ENCODE assay signal across 12 cellular contexts in the genomic region with DNA sequence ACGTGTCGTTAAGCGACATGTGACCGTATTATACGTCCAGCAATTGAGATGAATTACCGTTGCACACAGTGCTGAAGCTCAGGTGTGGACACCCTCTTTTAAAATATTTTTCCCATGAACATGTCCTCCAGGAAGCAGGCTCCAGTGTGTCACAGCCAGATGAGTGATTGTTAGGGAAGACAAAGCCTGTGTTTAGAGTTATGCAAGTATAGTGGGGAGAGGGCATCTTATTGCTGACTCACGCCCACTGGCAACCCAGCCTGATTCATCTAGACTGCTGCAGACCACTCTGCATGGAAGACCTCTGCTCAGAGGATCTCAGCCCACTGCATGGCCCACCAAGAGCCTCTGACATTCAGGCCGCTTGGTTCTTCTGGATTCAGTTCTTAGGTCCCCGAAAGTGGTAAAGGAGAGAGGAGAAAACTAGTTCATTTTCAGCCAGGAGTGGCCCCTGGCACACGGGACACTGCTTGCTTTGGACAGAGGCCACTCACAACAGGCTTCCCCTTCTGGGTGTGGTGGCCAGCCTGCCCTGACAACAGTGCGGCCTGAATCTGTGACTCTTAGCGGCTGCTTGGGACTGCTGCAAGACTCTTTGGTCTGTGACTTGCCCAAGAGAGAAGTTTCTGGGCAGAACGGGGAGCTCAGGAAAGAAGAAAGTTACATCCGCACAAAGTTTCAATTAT.
DNase-seq lines count a peak whose midpoint lies in the region; ATAC-seq and TF ChIP-seq lines count a peak whose summit lies in the region.
"Had no signal": no experiment of that assay in that cellular context is flagged by ENCODE, and none has a peak within 500 bp of the region (broad histone marks: within the 10 kb centered on the region; RNA-seq: fewer than 3 reads in every experiment).

No MANE protein-coding gene starts in this region.

- H3K27me3 Mint-ChIP-seq in GM23338 (ENCODE audit: insufficient read depth, low read depth, poor library complexity), result peaks cover 9% of the 10 kb centered on the region
- H3K27me3 Mint-ChIP-seq: activated naive CD8-positive, alpha-beta T cell treated with anti-CD3 and anti-CD28 coated beads, Interleukin-2, amount 10 ng/mL, durations not matched to agents 7 days and 5 days had no signal

- H3K27ac ChIP-seq in GM23338 (ENCODE audit: low read depth), result no peak overlapping the region; the same call in 1 of the 2 replicates
- H3K27ac ChIP-seq in lower lobe of right lung, result peak overlapping the region; percentile 80
- H3K27ac ChIP-seq in skeletal muscle tissue (ENCODE audit: low read depth, low read length), result peak overlapping the region; percentile 26

- no peak overlapping the region for H3K4me3 ChIP-seq in GM23338
- H3K4me3 ChIP-seq in lower lobe of right lung, result no peak overlapping the region
- no peak overlapping the region for H3K4me3 ChIP-seq in skeletal muscle tissue (ENCODE audit: low read length in 3 of 3)
- H3K4me3 ChIP-seq: BLaER1 treated with 17β-estradiol and CSF1 and Interleukin-3, amounts not matched to agents 10 nM and 100 nM had no signal

- H3K9me3 ChIP-seq in lower lobe of right lung (peaks cover 16% of the 10 kb centered on the region), skeletal muscle tissue (ENCODE audit: control insufficient read depth in 3 of 3, low read length in 3 of 3) (no peaks in the 10 kb centered on the region)

- TF ChIP-seq CTCF in GM23338 (conservative IDR thresholded peaks at IDR 0.05; ENCODE audit: low read depth in 2 of 2), result no peak
- TF ChIP-seq CTCF in lower lobe of right lung (IDR thresholded peaks at IDR 0.05), result no peak

- H3K4me1 ChIP-seq in GM23338 (ENCODE audit: insufficient read depth) (no peaks in the 10 kb centered on the region; the same call in 1 of the 2 replicates), lower lobe of right lung (peaks cover 43% of the 10 kb centered on the region), skeletal muscle tissue (ENCODE audit: control insufficient read depth in 3 of 3, insufficient read depth in 3 of 3, low read length in 3 of 3) (peaks cover 24 to 35% (median 29%) of the 10 kb centered on the region in 3 donors)

- H3K4me2 ChIP-seq in GM23338, result no peak overlapping the region

- peak overlapping the region; percentile 24; the same call in 1 of the 2 replicates for H3K27ac Mint-ChIP-seq in GM23338
- H3K27ac Mint-ChIP-seq: activated naive CD8-positive, alpha-beta T cell treated with anti-CD3 and anti-CD28 coated beads, Interleukin-2, amount 10 ng/mL, durations not matched to agents 7 days and 5 days had no signal

- ATAC-seq in GM23338, result no peak; the same call in 2 of the 3 replicates
- ATAC-seq in lower lobe of right lung, result peak; percentile 90 to 94
- no peak for ATAC-seq in GM18907 (IDR thresholded peaks at IDR 0.05; ENCODE audit: unreplicated experiment)
- no peak for ATAC-seq in GM21526 (IDR thresholded peaks at IDR 0.05; ENCODE audit: low FRiP score, unreplicated experiment)

- H3K9me3 Mint-ChIP-seq in GM23338, result peaks cover 23% of the 10 kb centered on the region

- H2AFZ ChIP-seq in GM23338, result no peak overlapping the region

- no peaks in the 10 kb centered on the region for H3K79me2 ChIP-seq in GM23338 (replicated peaks; ENCODE audit: insufficient read depth)

- H3K36me3 Mint-ChIP-seq in GM23338 (ENCODE audit: low read depth), result peaks cover 23% of the 10 kb centered on the region

- peaks cover 12% of the 10 kb centered on the region for H3K36me3 ChIP-seq in GM23338 (ENCODE audit: insufficient read depth)
- H3K36me3 ChIP-seq in lower lobe of right lung, result no peaks in the 10 kb centered on the region
- no peaks in the 10 kb centered on the region for H3K36me3 ChIP-seq in skeletal muscle tissue (ENCODE audit: control insufficient read depth in 3 of 3, insufficient read depth in 3 of 3, low read length in 3 of 3)

- DNase-seq in GM23338 (ENCODE audit: low spot score) (no peak), dermis blood vessel endothelial cell (peak; percentile 67), lower lobe of right lung (peak; percentile 81), midbrain (lab: John Stamatoyannopoulos, UW) (no peak), NCI-H1105 (lab: John Stamatoyannopoulos, UW) (no peak)
- DNase-seq: activated naive CD8-positive, alpha-beta T cell treated with anti-CD3 and anti-CD28 coated beads, Interleukin-2, amount 10 ng/mL, durations not matched to agents 7 days and 5 days; NCI-H2227 treated with DMSO at 0.1 percent for 48 hours; SHP77 had no signal

- H4K20me1 ChIP-seq in GM23338 (replicated peaks; ENCODE audit: insufficient read depth), result no peaks in the 10 kb centered on the region
- H4K20me1 ChIP-seq: BLaER1 treated with 17β-estradiol and CSF1 and Interleukin-3, amounts not matched to agents 10 nM and 100 nM had no signal

- no peaks in the 10 kb centered on the region for H3K27me3 ChIP-seq in GM23338 (ENCODE audit: insufficient read depth)
- H3K27me3 ChIP-seq in lower lobe of right lung (ENCODE audit: low read depth), result no peaks in the 10 kb centered on the region
- H3K27me3 ChIP-seq in skeletal muscle tissue (ENCODE audit: control insufficient read depth in 3 of 3, insufficient read depth in 3 of 3, low read length in 3 of 3), result no peaks in the 10 kb centered on the region
- H3K27me3 ChIP-seq: BLaER1 treated with 17β-estradiol and CSF1 and Interleukin-3, amounts not matched to agents 10 nM and 100 nM had no signal

- peaks cover 18% of the 10 kb centered on the region for H3K9me2 ChIP-seq in GM23338 (ENCODE audit: insufficient read depth)

- no peak overlapping the region for H3K4me3 Mint-ChIP-seq in GM23338
- H3K4me3 Mint-ChIP-seq: activated naive CD8-positive, alpha-beta T cell treated with anti-CD3 and anti-CD28 coated beads, Interleukin-2, amount 10 ng/mL, durations not matched to agents 7 days and 5 days had no signal

- peaks cover 25% of the 10 kb centered on the region; the same call in 2 of the 3 replicates for H3K4me1 Mint-ChIP-seq in GM23338
- H3K4me1 Mint-ChIP-seq: activated naive CD8-positive, alpha-beta T cell treated with anti-CD3 and anti-CD28 coated beads, Interleukin-2, amount 10 ng/mL, durations not matched to agents 7 days and 5 days had no signal

- H3F3A ChIP-seq in GM23338 (replicated peaks; ENCODE audit: low read depth), result no peaks in the 10 kb centered on the region

- H3K9ac ChIP-seq in skeletal muscle tissue (ENCODE audit: low read depth in 1 of 3, low read length in 3 of 3), result peak overlapping the region in 1 of 3 donors; percentile 12
- H3K9ac ChIP-seq: BLaER1 treated with 17β-estradiol and CSF1 and Interleukin-3, amounts not matched to agents 10 nM and 100 nM had no signal

- intact Hi-C loops in lower lobe of right lung (cut with DNase I), result no loop called here

TF ChIP-seq in GM23338, 12 proteins besides CTCF, POLR2A, EP300 and RAD21:
- TF ChIP-seq POLR2AphosphoS5 (IDR thresholded peaks at IDR 0.05; ENCODE audit: low read depth) (no peak), ZNF331 (CRISPR knock-in tag; IDR thresholded peaks at IDR 0.05; ENCODE audit: low read depth) (no peak)

Comparison
In these comparisons a context has a peak if more than half of its experiments do, and no peak if none do; other contexts are left out.
1. ATAC-seq: peak in lower lobe of right lung (2 of 2); none in GM23338 (single experiment), GM18907 (single experiment) and GM21526 (single experiment).
2. DNase-seq: peak in dermis blood vessel endothelial cell (single experiment) and lower lobe of right lung (single experiment); none in GM23338 (single experiment), midbrain (single experiment) and NCI-H1105 (single experiment).